Comparison of ENCODE assay signal across 20 cellular contexts in genomic region chr2:53708988-53709387, GRCh38. TPM values are rescaled to one million over a fixed set of nuclear protein-coding genes. Genes with fewer than 3 reads are reported as not detected.
DNase-seq lines count a peak whose midpoint lies in the region; ATAC-seq and TF ChIP-seq lines count a peak whose summit lies in the region.
"Had no signal": no experiment of that assay in that cellular context is flagged by ENCODE, and none has a peak within 500 bp of the region (broad histone marks: within the 10 kb centered on the region; RNA-seq: fewer than 3 reads in every experiment).

No MANE protein-coding gene starts in this region.

- no peak for ATAC-seq in stimulated activated naive CD8-positive, alpha-beta T cell treated with anti-CD3 and anti-CD28 coated beads, Interleukin-15, Interleukin-2, amounts not matched to agents 100 U/mL and 50 U/mL, for 24 hours
- ATAC-seq in stimulated activated naive CD8-positive, alpha-beta T cell treated with anti-CD3 and anti-CD28 coated beads, Interleukin-15, amount 100 ng/mL, for 72 hours = no peak
- ATAC-seq: Right ventricle myocardium inferior had no signal

- peaks cover 11% of the 10 kb centered on the region for H3K9me3 ChIP-seq in Caco-2

- CTCF ChIA-PET in Caco-2 (lab: Charles Lee) = no interaction called here

- no peak overlapping the region for H3K4me3 Mint-ChIP-seq in stimulated activated naive CD8-positive, alpha-beta T cell treated with anti-CD3 and anti-CD28 coated beads, Interleukin-15, amount 100 ng/mL, for 72 hours
- peak overlapping the region; percentile 74 for H3K4me3 Mint-ChIP-seq in endothelial cell (ENCODE audit: unreplicated experiment)
- H3K4me3 Mint-ChIP-seq in Caco-2 (ENCODE audit: unreplicated experiment) = no peak overlapping the region
- H3K4me3 Mint-ChIP-seq: CD8-positive, alpha-beta memory T cell had no signal

- peaks cover 39% of the 10 kb centered on the region for H3K36me3 Mint-ChIP-seq in endothelial cell (ENCODE audit: low read depth, unreplicated experiment)
- H3K36me3 Mint-ChIP-seq in Caco-2 (ENCODE audit: insufficient read depth, unreplicated experiment) = peaks cover 21% of the 10 kb centered on the region

- no peaks in the 10 kb centered on the region for H3K4me1 ChIP-seq in Caco-2

- no peak for TF ChIP-seq POLR2A in NB4 (IDR thresholded peaks at IDR 0.05; ENCODE audit: extremely low read depth, insufficient read length)

- no peak for TF ChIP-seq CTCF in NB4 (IDR thresholded peaks at IDR 0.05; ENCODE audit: low read depth, low read length)
- TF ChIP-seq CTCF in endothelial cell (IDR thresholded peaks at IDR 0.05; ENCODE audit: unreplicated experiment) = no peak
- no peak for TF ChIP-seq CTCF in Caco-2 (IDR thresholded peaks at IDR 0.05; ENCODE audit: insufficient read depth in 1 of 2, low read depth in 1 of 2, low read length in 1 of 2, severe bottlenecking in 1 of 2, unreplicated experiment in 1 of 2)

- no peaks in the 10 kb centered on the region for H3K27me3 ChIP-seq in Caco-2 (replicated peaks; ENCODE audit: control insufficient read depth, insufficient read depth, low read length)
- H3K27me3 ChIP-seq: SJSA1 had no signal

- POLR2A ChIA-PET in Caco-2 (lab: Charles Lee) = no interaction called here

- BruUV-seq in Caco-2 (replicated peaks; lab: Mats Ljungman, UMichigan) = no TSS peak

- no peaks in the 10 kb centered on the region for H3K4me1 Mint-ChIP-seq in stimulated activated naive CD8-positive, alpha-beta T cell treated with anti-CD3 and anti-CD28 coated beads, Interleukin-15, amount 100 ng/mL, for 72 hours
- H3K4me1 Mint-ChIP-seq in endothelial cell (ENCODE audit: unreplicated experiment) (no peaks in the 10 kb centered on the region), Caco-2 (ENCODE audit: low read depth, unreplicated experiment) (no peaks in the 10 kb centered on the region)

- H3K27ac Mint-ChIP-seq in stimulated activated naive CD8-positive, alpha-beta T cell treated with anti-CD3 and anti-CD28 coated beads, Interleukin-15, amount 100 ng/mL, for 72 hours = no peak overlapping the region
- H3K27ac Mint-ChIP-seq in endothelial cell (ENCODE audit: unreplicated experiment) (no peak overlapping the region), Caco-2 (ENCODE audit: unreplicated experiment) (no peak overlapping the region)

- no peak overlapping the region for H3K4me3 ChIP-seq in NB4 (ENCODE audit: low read depth, low read length)
- H3K4me3 ChIP-seq in Caco-2 (ENCODE audit: low read depth, low read length) = no peak overlapping the region
- H3K4me3 ChIP-seq: SJSA1 had no signal

- H3K9me3 Mint-ChIP-seq in stimulated activated naive CD8-positive, alpha-beta T cell treated with anti-CD3 and anti-CD28 coated beads, Interleukin-15, amount 100 ng/mL, for 72 hours = peaks cover 18 to 25% of the 10 kb centered on the region in 2 donors
- H3K9me3 Mint-ChIP-seq in endothelial cell (ENCODE audit: unreplicated experiment) = peaks cover 13% of the 10 kb centered on the region
- peaks cover 28% of the 10 kb centered on the region for H3K9me3 Mint-ChIP-seq in Caco-2 (ENCODE audit: unreplicated experiment)

- peak; percentile 6 for DNase-seq in stimulated activated naive CD8-positive, alpha-beta T cell treated with anti-CD3 and anti-CD28 coated beads, Interleukin-15, Interleukin-2, amounts not matched to agents 100 U/mL and 50 U/mL, for 24 hours
- no peak for DNase-seq in stimulated activated naive CD8-positive, alpha-beta T cell treated with anti-CD3 and anti-CD28 coated beads, Interleukin-15, amount 100 ng/mL, for 72 hours
- peak; percentile 2 for DNase-seq in NB4 (ENCODE audit: low read depth)
- no peak for DNase-seq in endothelial cell (ENCODE audit: low spot score)
- no peak for DNase-seq in Caco-2
- no peak for DNase-seq in HuH-7.5 (ENCODE audit: low spot score)
- no peak for DNase-seq in DMS 273 treated with DMSO at 0.1 percent for 48 hours (lab: John Stamatoyannopoulos, UW)
- DNase-seq: C1 segment of cervical spinal cord; CD8-positive, alpha-beta memory T cell; DND-41; GOT3; HCEC 1CT; IMR-90; NCI-H1694; NCI-H2081; NCI-H2171; NCI-H345; NCI-H524 had no signal

- H3K36me3 ChIP-seq in Caco-2 (ENCODE audit: control insufficient read depth, insufficient read depth, low read length) = peaks cover 2% of the 10 kb centered on the region

- intact Hi-C loops in Caco-2 (cut with micrococcal nuclease; ENCODE audit: unreplicated experiment) = no loop called here

- H3K27me3 Mint-ChIP-seq in stimulated activated naive CD8-positive, alpha-beta T cell treated with anti-CD3 and anti-CD28 coated beads, Interleukin-15, amount 100 ng/mL, for 72 hours = no peaks in the 10 kb centered on the region
- H3K27me3 Mint-ChIP-seq in endothelial cell (ENCODE audit: unreplicated experiment) = no peaks in the 10 kb centered on the region
- H3K27me3 Mint-ChIP-seq in Caco-2 (ENCODE audit: insufficient read depth, unreplicated experiment) = no peaks in the 10 kb centered on the region
- H3K27me3 Mint-ChIP-seq: CD8-positive, alpha-beta memory T cell had no signal

RNA-seq across cellular contexts. Expression of gene CHAC2, which starts 58.6 kb away (rescaled TPM):
- 1.3 TPM for total RNA-seq in endothelial cell (ENCODE audit: unreplicated experiment)
- 3.9 and 4.6 TPM in 2 replicates for total RNA-seq in Caco-2 (2022)

Comparison
In these comparisons a context has a peak if more than half of its experiments do, and no peak if none do; other contexts are left out.
1. DNase-seq: peak in stimulated activated naive CD8-positive, alpha-beta T cell treated with anti-CD3 and anti-CD28 coated beads, Interleukin-15, Interleukin-2, amounts not matched to agents 100 U/mL and 50 U/mL, for 24 hours (single experiment) and NB4 (single experiment); none in stimulated activated naive CD8-positive, alpha-beta T cell treated with anti-CD3 and anti-CD28 coated beads, Interleukin-15, amount 100 ng/mL, for 72 hours (0 of 2), endothelial cell (single experiment), Caco-2 (0 of 2), HuH-7.5 (single experiment) and DMS 273 treated with DMSO at 0.1 percent for 48 hours (single experiment).